In the genomic region with DNA sequence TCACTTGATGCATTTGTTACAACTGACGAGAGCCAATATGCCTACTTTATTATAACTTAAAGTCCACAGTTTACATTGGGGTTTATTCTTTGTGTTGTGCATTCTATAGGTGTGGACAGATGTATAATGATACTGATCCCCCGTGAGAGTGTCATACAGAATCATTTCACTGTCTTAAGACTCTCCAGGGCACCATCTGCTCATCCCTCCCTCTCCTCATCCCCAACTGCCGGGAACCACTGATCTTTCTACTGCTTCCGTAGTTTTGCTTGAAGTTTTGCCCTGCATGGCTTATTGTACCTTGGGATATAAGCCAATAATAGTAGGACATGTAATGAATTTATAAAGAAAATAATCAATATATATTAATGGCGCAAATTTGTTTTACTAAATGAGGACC, we compare ENCODE assay signal across 20 cellular contexts.
DNase-seq lines count a peak whose midpoint lies in the region; ATAC-seq and TF ChIP-seq lines count a peak whose summit lies in the region.
"Had no signal": no experiment of that assay in that cellular context is flagged by ENCODE, and none has a peak within 500 bp of the region (broad histone marks: within the 10 kb centered on the region; RNA-seq: fewer than 3 reads in every experiment).

No MANE protein-coding gene starts in this region.

- no peak for ATAC-seq in GM18909 (IDR thresholded peaks at IDR 0.05; ENCODE audit: poor library complexity, unreplicated experiment)
- ATAC-seq: A549 had no signal

- DNase-seq in D341Med (ENCODE audit: low spot score), result peak; percentile 64
- peak; percentile 84 to 95 for DNase-seq in NCI-H524 (lab: John Stamatoyannopoulos, UW)
- DNase-seq in NCI-H82 (lab: John Stamatoyannopoulos, UW), result peak; percentile 92
- DNase-seq in glutamatergic neuron, result no peak
- no peak for DNase-seq in HT-29 (ENCODE audit: low spot score)
- DNase-seq in NCI-H1105 (lab: John Stamatoyannopoulos, UW), result no peak
- DNase-seq: 8988T; ACHN; AML-193; BE2C; CD4-positive, alpha-beta T cell; CD8-positive, alpha-beta memory T cell; DMS153; DND-41; GM23248; H7; HCEC 1CT had no signal

- peaks cover 31% of the 10 kb centered on the region for H3K4me1 Mint-ChIP-seq in glutamatergic neuron (ENCODE audit: low read depth, unreplicated experiment)
- H3K4me1 Mint-ChIP-seq: CD14-positive monocyte; CD8-positive, alpha-beta memory T cell had no signal

- no peak overlapping the region for H3K4me3 Mint-ChIP-seq in glutamatergic neuron (ENCODE audit: unreplicated experiment)
- H3K4me3 Mint-ChIP-seq: CD14-positive monocyte; CD4-positive, alpha-beta T cell had no signal

- peaks cover 7% of the 10 kb centered on the region for H3K9me3 Mint-ChIP-seq in glutamatergic neuron (ENCODE audit: unreplicated experiment)

- H3K36me3 Mint-ChIP-seq in glutamatergic neuron (ENCODE audit: unreplicated experiment), result peaks cover 29% of the 10 kb centered on the region
- H3K36me3 Mint-ChIP-seq: CD14-positive monocyte had no signal

- peak overlapping the region; percentile 48 for H3K27ac Mint-ChIP-seq in glutamatergic neuron (ENCODE audit: unreplicated experiment)
- H3K27ac Mint-ChIP-seq: CD14-positive monocyte; CD4-positive, alpha-beta T cell; CD8-positive, alpha-beta memory T cell had no signal

- no peak for TF ChIP-seq CTCF in glutamatergic neuron (IDR thresholded peaks at IDR 0.05; ENCODE audit: partially characterized antibody, unreplicated experiment)

- peaks cover 8% of the 10 kb centered on the region for H3K27me3 Mint-ChIP-seq in glutamatergic neuron (ENCODE audit: unreplicated experiment)
- H3K27me3 Mint-ChIP-seq: CD4-positive, alpha-beta T cell; CD8-positive, alpha-beta memory T cell had no signal

Comparison
In these comparisons a context has a peak if more than half of its experiments do, and no peak if none do; other contexts are left out.
1. DNase-seq: peak in D341Med (single experiment), NCI-H524 (2 of 2) and NCI-H82 (single experiment); none in glutamatergic neuron (single experiment), HT-29 (single experiment) and NCI-H1105 (single experiment).